In the genomic region with DNA sequence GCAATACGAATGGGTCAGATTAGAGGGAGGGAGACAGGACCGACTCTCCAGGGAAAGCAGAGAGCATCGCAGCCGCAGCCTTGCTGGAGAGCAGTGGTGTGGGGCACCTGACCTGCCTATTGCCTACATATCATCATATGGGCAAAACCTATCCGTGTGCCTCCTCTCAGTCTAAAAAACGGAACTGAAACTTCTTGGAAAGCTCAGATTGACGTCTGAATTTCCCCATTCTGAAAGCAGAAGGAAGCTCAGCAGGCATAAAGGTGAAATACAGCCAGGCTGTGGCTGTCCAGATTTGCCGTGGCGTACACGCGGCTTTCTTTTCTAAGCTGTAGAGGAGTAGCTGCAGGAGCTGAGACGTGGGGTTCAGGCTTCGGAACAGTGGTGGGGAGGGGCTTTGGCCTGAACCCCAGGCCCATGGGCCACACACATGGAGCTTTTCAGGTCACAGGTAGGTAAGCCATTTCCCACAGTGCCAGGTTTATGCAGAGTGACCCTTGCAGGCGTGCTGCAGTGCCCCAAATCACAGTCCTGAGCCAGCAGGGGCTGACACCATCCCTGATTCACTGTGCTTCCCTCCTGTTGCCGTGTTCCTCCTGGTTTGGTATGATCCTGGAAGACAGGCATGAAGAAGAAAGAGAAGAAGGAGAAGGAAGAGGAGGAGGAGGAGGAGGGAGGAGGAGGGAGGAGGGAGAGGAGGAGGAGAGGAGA, we compare ENCODE assay signal across 8 cellular contexts. TPM values are rescaled to one million over a fixed set of nuclear protein-coding genes. Genes with fewer than 3 reads are reported as not detected.
DNase-seq lines count a peak whose midpoint lies in the region; ATAC-seq lines count a peak whose summit lies in the region.

No MANE protein-coding gene starts in this region.

- no peak overlapping the region for H3K4me3 Mint-ChIP-seq in activated naive CD4-positive, alpha-beta T cell treated with anti-CD3 and anti-CD28 coated beads, Interleukin-2, amount 10 ng/mL, durations not matched to agents 7 days and 5 days
- H3K4me3 Mint-ChIP-seq in stimulated activated naive CD8-positive, alpha-beta T cell treated with anti-CD3 and anti-CD28 coated beads, Interleukin-15, amount 100 ng/mL, for 72 hours: peak overlapping the region; percentile 62 to 66

- no peaks in the 10 kb centered on the region for H3K36me3 Mint-ChIP-seq in activated naive CD4-positive, alpha-beta T cell treated with anti-CD3 and anti-CD28 coated beads, Interleukin-2, amount 10 ng/mL, durations not matched to agents 7 days and 5 days

- CTCF ChIA-PET in activated naive CD4-positive, alpha-beta T cell treated with anti-CD3 and anti-CD28 coated beads, Interleukin-2, amount 10 ng/mL, durations not matched to agents 7 days and 5 days (lab: Charles Lee): no interaction called here

- intact Hi-C loops in left ventricle myocardium superior (cut with micrococcal nuclease): no loop called here

- no peaks in the 10 kb centered on the region for H3K9me3 Mint-ChIP-seq in activated naive CD4-positive, alpha-beta T cell treated with anti-CD3 and anti-CD28 coated beads, Interleukin-2, amount 10 ng/mL, durations not matched to agents 7 days and 5 days
- no peaks in the 10 kb centered on the region for H3K9me3 Mint-ChIP-seq in stimulated activated naive CD8-positive, alpha-beta T cell treated with anti-CD3 and anti-CD28 coated beads, Interleukin-15, amount 100 ng/mL, for 72 hours

- peaks cover 58% of the 10 kb centered on the region for H3K27me3 Mint-ChIP-seq in activated naive CD4-positive, alpha-beta T cell treated with anti-CD3 and anti-CD28 coated beads, Interleukin-2, amount 10 ng/mL, durations not matched to agents 7 days and 5 days
- peaks cover 54% of the 10 kb centered on the region for H3K27me3 Mint-ChIP-seq in stimulated activated naive CD8-positive, alpha-beta T cell treated with anti-CD3 and anti-CD28 coated beads, Interleukin-15, amount 100 ng/mL, for 72 hours

- H3K4me1 Mint-ChIP-seq in activated naive CD4-positive, alpha-beta T cell treated with anti-CD3 and anti-CD28 coated beads, Interleukin-2, amount 10 ng/mL, durations not matched to agents 7 days and 5 days: peaks cover 12% of the 10 kb centered on the region
- peaks cover 15% of the 10 kb centered on the region for H3K4me1 Mint-ChIP-seq in stimulated activated naive CD8-positive, alpha-beta T cell treated with anti-CD3 and anti-CD28 coated beads, Interleukin-15, amount 100 ng/mL, for 72 hours

- H3K27ac Mint-ChIP-seq in activated naive CD4-positive, alpha-beta T cell treated with anti-CD3 and anti-CD28 coated beads, Interleukin-2, amount 10 ng/mL, durations not matched to agents 7 days and 5 days: no peak overlapping the region
- peak overlapping the region in 1 of 2 donors; percentile 63 for H3K27ac Mint-ChIP-seq in stimulated activated naive CD8-positive, alpha-beta T cell treated with anti-CD3 and anti-CD28 coated beads, Interleukin-15, amount 100 ng/mL, for 72 hours

- peak; percentile 30 for DNase-seq in activated naive CD4-positive, alpha-beta T cell treated with anti-CD3 and anti-CD28 coated beads, Interleukin-2, amount 10 ng/mL, durations not matched to agents 7 days and 5 days
- no peak for DNase-seq in activated naive CD4-positive, alpha-beta T cell (lab: John Stamatoyannopoulos, UW)
- peak; percentile 73 for DNase-seq in SIG-M5 (lab: John Stamatoyannopoulos, UW)
- no peak for DNase-seq in left ventricle myocardium superior
- no peak for DNase-seq in stimulated activated naive CD8-positive, alpha-beta T cell treated with anti-CD3 and anti-CD28 coated beads, Interleukin-15, amount 100 ng/mL, for 72 hours
- no peak for DNase-seq in DMS79 treated with DMSO at 0.1 percent for 48 hours (lab: John Stamatoyannopoulos, UW)
- DNase-seq in NCI-H2081 treated with DMSO at 0.1 percent for 48 hours (lab: John Stamatoyannopoulos, UW): no peak

- ATAC-seq in left ventricle myocardium superior (peak; percentile 24), GM21360 (IDR thresholded peaks at IDR 0.05; ENCODE audit: unreplicated experiment) (no peak)
- ATAC-seq in stimulated activated naive CD8-positive, alpha-beta T cell treated with anti-CD3 and anti-CD28 coated beads, Interleukin-15, amount 100 ng/mL, for 72 hours: peak; percentile 35

RNA-seq across cellular contexts. Expression of a gene that starts 41.6 kb away (rescaled TPM):
- total RNA-seq in left ventricle myocardium superior: 21.2 TPM

Comparison
In these comparisons a context has a peak if more than half of its experiments do, and no peak if none do; other contexts are left out.
1. DNase-seq: peak in activated naive CD4-positive, alpha-beta T cell treated with anti-CD3 and anti-CD28 coated beads, Interleukin-2, amount 10 ng/mL, durations not matched to agents 7 days and 5 days (single experiment) and SIG-M5 (single experiment); none in activated naive CD4-positive, alpha-beta T cell (0 of 4), left ventricle myocardium superior (single experiment), stimulated activated naive CD8-positive, alpha-beta T cell treated with anti-CD3 and anti-CD28 coated beads, Interleukin-15, amount 100 ng/mL, for 72 hours (0 of 2), DMS79 treated with DMSO at 0.1 percent for 48 hours (single experiment) and NCI-H2081 treated with DMSO at 0.1 percent for 48 hours (single experiment).